In the genomic region with DNA sequence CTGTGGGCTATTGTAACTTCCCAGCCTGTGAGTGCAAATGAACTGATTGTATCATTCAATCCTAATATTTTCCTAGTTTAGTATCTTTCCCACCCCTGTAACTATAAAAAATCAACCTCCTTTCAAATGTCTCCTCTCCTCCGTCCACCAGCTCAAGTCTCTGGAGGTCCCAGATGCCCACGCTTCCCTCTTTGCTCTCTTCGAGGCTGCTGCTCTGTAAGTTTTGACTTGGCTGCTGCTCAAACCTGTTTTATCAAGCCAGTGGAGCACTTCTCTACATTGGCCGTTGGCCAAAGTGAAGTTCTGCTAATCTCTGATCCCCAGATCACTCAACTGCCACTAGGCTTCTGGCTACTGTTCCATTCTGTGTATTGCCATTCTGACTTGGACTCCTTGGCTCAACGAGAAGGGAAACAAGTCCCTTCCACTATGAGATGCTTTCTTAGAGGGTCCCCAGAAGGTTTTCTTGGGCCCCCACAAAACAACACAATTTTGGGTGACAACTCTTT, we compare ENCODE assay signal across 11 cellular contexts.
A peak's percentile ranks its signal among the peaks of the same experiment; 100 is the strongest.
DNase-seq lines count a peak whose midpoint lies in the region; ATAC-seq and TF ChIP-seq lines count a peak whose summit lies in the region.
"Had no signal": no experiment of that assay in that cellular context is flagged by ENCODE, and none has a peak within 500 bp of the region (broad histone marks: within the 10 kb centered on the region; RNA-seq: fewer than 3 reads in every experiment).

No MANE protein-coding gene starts in this region.

- ATAC-seq in GM19395 (IDR thresholded peaks at IDR 0.05; ENCODE audit: unreplicated experiment) (peak; percentile 54), right cardiac atrium (peak; percentile 43 to 48), GM18873 (IDR thresholded peaks at IDR 0.05; ENCODE audit: low FRiP score, unreplicated experiment) (no peak), HG03045 (IDR thresholded peaks at IDR 0.05; ENCODE audit: unreplicated experiment) (no peak)

- TF ChIP-seq CTCF in tibial nerve (IDR thresholded peaks at IDR 0.05) (no peak), GM20000 (IDR thresholded peaks at IDR 0.05; ENCODE audit: extremely low read depth, missing control alignments) (no peak)

- WGBS in right cardiac atrium, result 17% methylated on average over 5 of the region's 5 CpGs
- 32 to 47% methylated on average over 5 of the region's 5 CpGs for WGBS in tibial nerve, 2 donors

- H3K4me1 ChIP-seq in right cardiac atrium (ENCODE audit: control insufficient read depth, insufficient read depth, low read length), result no peaks in the 10 kb centered on the region
- no peaks in the 10 kb centered on the region for H3K4me1 ChIP-seq in tibial nerve

- no peak for TF ChIP-seq POLR2A in tibial nerve (IDR thresholded peaks at IDR 0.05)

- H3K9me3 ChIP-seq in right cardiac atrium (ENCODE audit: control insufficient read depth, low read length), result no peaks in the 10 kb centered on the region
- H3K9me3 ChIP-seq in tibial nerve, result no peaks in the 10 kb centered on the region

- no peak overlapping the region for H3K4me3 ChIP-seq in right cardiac atrium (ENCODE audit: low read length)
- no peak overlapping the region for H3K4me3 ChIP-seq in tibial nerve

- H3K27ac ChIP-seq in right cardiac atrium (ENCODE audit: low read length), result no peak overlapping the region
- no peak overlapping the region for H3K27ac ChIP-seq in tibial nerve

- H3K36me3 ChIP-seq in tibial nerve, result no peaks in the 10 kb centered on the region

- TF ChIP-seq EP300 in tibial nerve (IDR thresholded peaks at IDR 0.05), result no peak

- intact Hi-C loops in right cardiac atrium (cut with DNase I), result no loop called here

- DNase-seq in GDM1 (lab: John Stamatoyannopoulos, UW), result peak; percentile 67
- peak; percentile 11 for DNase-seq in NCI-H1105 treated with DMSO at 0.1 percent for 48 hours (lab: John Stamatoyannopoulos, UW)
- DNase-seq in right cardiac atrium, result peak in 2 of 3 donors; percentile 21 to 54
- no peak for DNase-seq in tibial nerve (ENCODE audit: low spot score in 2 of 2)
- no peak for DNase-seq in GM20000 (ENCODE audit: low spot score)
- DNase-seq: Calu3, mammary epithelial cell, NCI-H1417 treated with DMSO at 0.1 percent for 48 hours had no signal

- H3K27me3 ChIP-seq in right cardiac atrium (ENCODE audit: control insufficient read depth, insufficient read depth), result no peaks in the 10 kb centered on the region
- H3K27me3 ChIP-seq in tibial nerve, result no peaks in the 10 kb centered on the region

Comparison
In these comparisons a context has a peak if more than half of its experiments do, and no peak if none do; other contexts are left out.
1. DNase-seq: peak in GDM1 (single experiment), NCI-H1105 treated with DMSO at 0.1 percent for 48 hours (single experiment) and right cardiac atrium (2 of 3); none in tibial nerve (0 of 2) and GM20000 (single experiment).
2. ATAC-seq: peak in GM19395 (single experiment) and right cardiac atrium (2 of 2); none in GM18873 (single experiment) and HG03045 (single experiment).